ENCODE assay signal across 10 cellular contexts in genomic region chr10:11345224-11346054, GRCh38.
DNase-seq lines count a peak whose midpoint lies in the region; ATAC-seq and TF ChIP-seq lines count a peak whose summit lies in the region.
"Had no signal": no experiment of that assay in that cellular context is flagged by ENCODE, and none has a peak within 500 bp of the region (broad histone marks: within the 10 kb centered on the region; RNA-seq: fewer than 3 reads in every experiment).

No MANE protein-coding gene starts in this region.

- TF ChIP-seq CTCF in Calu3 (IDR thresholded peaks at IDR 0.05; ENCODE audit: unreplicated experiment) (no peak), LNCAP (IDR thresholded peaks at IDR 0.05) (peak; percentile 39; the same call in 1 of the 2 replicates), ascending aorta (IDR thresholded peaks at IDR 0.05) (no peak), natural killer cell (IDR thresholded peaks at IDR 0.05) (no peak), breast epithelium (IDR thresholded peaks at IDR 0.05) (no peak)

- H3K9me3 ChIP-seq in ascending aorta, result no peaks in the 10 kb centered on the region
- H3K9me3 ChIP-seq in breast epithelium, result no peaks in the 10 kb centered on the region
- H3K9me3 ChIP-seq: right lobe of liver had no signal

- no peak overlapping the region for H3K27ac Mint-ChIP-seq in Calu3 (ENCODE audit: unreplicated experiment)
- H3K27ac Mint-ChIP-seq in natural killer cell, result no peak overlapping the region
- H3K27ac Mint-ChIP-seq: activated naive CD4-positive, alpha-beta T cell treated with anti-CD3 and anti-CD28 coated beads, Interleukin-2, amount 50 U/mL, for 24 hours had no signal

- H3K27me3 ChIP-seq in ascending aorta (no peaks in the 10 kb centered on the region), breast epithelium (peaks cover 0 to 6% of the 10 kb centered on the region in 2 donors)
- H3K27me3 ChIP-seq: right lobe of liver had no signal

- CTCF ChIA-PET in Calu3 (lab: Charles Lee), result no interaction called here

- H3K36me3 Mint-ChIP-seq in Calu3 (ENCODE audit: insufficient read depth, unreplicated experiment) (no peaks in the 10 kb centered on the region), natural killer cell (no peaks in the 10 kb centered on the region)

- no TSS peak for BruUV-seq in Calu3 (replicated peaks; lab: Mats Ljungman, UMichigan)

- TF ChIP-seq POLR2A in breast epithelium (IDR thresholded peaks at IDR 0.05), result no peak

- H3K27me3 Mint-ChIP-seq in Calu3 (ENCODE audit: unreplicated experiment), result peaks cover 37% of the 10 kb centered on the region
- peaks cover 4 to 5% of the 10 kb centered on the region in 2 donors for H3K27me3 Mint-ChIP-seq in natural killer cell (ENCODE audit: low read depth in 2 of 2)
- H3K27me3 Mint-ChIP-seq: activated naive CD4-positive, alpha-beta T cell treated with anti-CD3 and anti-CD28 coated beads, Interleukin-2, amount 50 U/mL, for 24 hours had no signal

- H3K9me3 Mint-ChIP-seq in Calu3 (ENCODE audit: low read depth, unreplicated experiment) (no peaks in the 10 kb centered on the region), natural killer cell (no peaks in the 10 kb centered on the region)

- H3K4me3 Mint-ChIP-seq in Calu3 (ENCODE audit: low read depth, unreplicated experiment) (no peak overlapping the region), natural killer cell (peak overlapping the region; percentile 52)
- H3K4me3 Mint-ChIP-seq: activated naive CD4-positive, alpha-beta T cell treated with anti-CD3 and anti-CD28 coated beads, Interleukin-2, amount 50 U/mL, for 24 hours had no signal

- H3K36me3 ChIP-seq in ascending aorta (no peaks in the 10 kb centered on the region), breast epithelium (no peaks in the 10 kb centered on the region)
- H3K36me3 ChIP-seq: right lobe of liver had no signal

- H3K4me1 Mint-ChIP-seq in Calu3 (ENCODE audit: low read depth, unreplicated experiment) (no peaks in the 10 kb centered on the region), natural killer cell (peaks cover 15 to 19% of the 10 kb centered on the region in 2 donors)

- ATAC-seq in GM21381 (IDR thresholded peaks at IDR 0.05; ENCODE audit: unreplicated experiment), result peak; percentile 75
- ATAC-seq in natural killer cell, result peak in 1 of 3 donors; percentile 30

- in situ Hi-C loops in G401 (cut with HindIII; ENCODE audit: low sequenced_read_pairs), result no loop called here

- no peak overlapping the region for H3K27ac ChIP-seq in ascending aorta
- H3K27ac ChIP-seq in breast epithelium, result no peak overlapping the region
- H3K27ac ChIP-seq: right lobe of liver had no signal

- intact Hi-C loops in Calu3 (cut with micrococcal nuclease; ENCODE audit: unreplicated experiment) (no loop called here), ascending aorta (cut with DNase I) (no loop called here), natural killer cell (cut with micrococcal nuclease) (no loop called here), breast epithelium (cut with DNase I; ENCODE audit: low total_unique reads) (loop anchor here (5.0 kb wide), 1 partner anchor 212 kb away; no protein-coding TSS in a partner anchor)

- H3K4me3 ChIP-seq in ascending aorta, result peak overlapping the region; percentile 13 to 46
- H3K4me3 ChIP-seq in breast epithelium, result no peak overlapping the region
- H3K4me3 ChIP-seq: right lobe of liver had no signal

- peak; percentile 33 for DNase-seq in Calu3
- DNase-seq in ascending aorta (ENCODE audit: low spot score in 2 of 2), result peak in 1 of 2 donors; percentile 63
- no peak for DNase-seq in natural killer cell
- DNase-seq in G401 (ENCODE audit: low spot score), result no peak
- DNase-seq in mesenteric fat pad (ENCODE audit: low spot score), result no peak
- DNase-seq in breast epithelium (ENCODE audit: low spot score in 2 of 2), result no peak
- DNase-seq: right lobe of liver had no signal

- H3K4me1 ChIP-seq in ascending aorta (no peaks in the 10 kb centered on the region), breast epithelium (no peaks in the 10 kb centered on the region)
- H3K4me1 ChIP-seq: right lobe of liver had no signal

Comparison
In these comparisons a context has a peak if more than half of its experiments do, and no peak if none do; other contexts are left out.
1. H3K4me3 ChIP-seq: peak in ascending aorta (2 of 2); none in breast epithelium (0 of 3).